ENCODE assay signal across 10 cellular contexts in the genomic region with DNA sequence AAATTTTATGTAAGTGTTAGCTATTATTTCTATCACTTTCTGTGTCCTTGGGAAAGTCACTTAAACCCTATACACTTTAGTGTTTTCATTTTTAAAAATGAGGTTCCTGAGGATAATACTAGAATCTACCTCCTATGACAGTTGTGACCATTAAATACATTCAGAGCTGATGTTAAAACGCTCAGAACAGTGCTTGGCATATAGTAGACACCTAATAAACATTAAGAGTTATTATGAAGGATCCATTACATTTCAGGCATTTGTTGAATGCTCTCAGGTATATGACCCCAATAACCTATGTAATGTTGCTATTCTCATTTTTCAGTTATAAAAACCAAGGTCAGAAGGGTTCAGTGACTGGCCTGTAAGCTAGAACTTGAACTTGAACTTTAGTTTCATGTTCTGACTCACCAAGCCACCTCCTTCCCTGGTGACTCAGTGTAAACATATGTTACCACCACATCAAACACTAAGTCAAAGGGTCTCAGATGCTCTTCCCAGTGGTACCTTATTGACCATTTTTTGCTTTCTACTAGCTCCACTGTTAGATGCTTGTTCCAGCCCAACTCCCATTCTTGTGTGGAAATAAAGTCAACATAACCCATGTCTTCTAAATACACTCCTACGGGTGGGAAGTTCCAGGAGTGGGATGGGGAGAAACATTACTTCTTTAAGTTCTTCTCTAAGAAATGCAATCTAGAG. TPM values are rescaled to one million over a fixed set of nuclear protein-coding genes. Genes with fewer than 3 reads are reported as not detected.
DNase-seq lines count a peak whose midpoint lies in the region; ATAC-seq and TF ChIP-seq lines count a peak whose summit lies in the region.
"Had no signal": no experiment of that assay in that cellular context is flagged by ENCODE, and none has a peak within 500 bp of the region (broad histone marks: within the 10 kb centered on the region; RNA-seq: fewer than 3 reads in every experiment).

No MANE protein-coding gene starts in this region.

- intact Hi-C loops in activated naive CD4-positive, alpha-beta T cell treated with anti-CD3 and anti-CD28 coated beads for 36 hours (cut with micrococcal nuclease): no loop called here

- H3K9me3 Mint-ChIP-seq in activated naive CD4-positive, alpha-beta T cell treated with anti-CD3 and anti-CD28 coated beads for 36 hours: peaks cover 5% of the 10 kb centered on the region
- H3K9me3 Mint-ChIP-seq in stimulated activated naive CD8-positive, alpha-beta T cell treated with anti-CD3 and anti-CD28 coated beads, Interleukin-15, amount 100 ng/mL, for 72 hours: peaks cover 6 to 8% of the 10 kb centered on the region in 2 donors
- H3K9me3 Mint-ChIP-seq in chondrocyte (ENCODE audit: low read depth): peaks cover 12% of the 10 kb centered on the region

- TF ChIP-seq CTCF in choroid plexus epithelial cell (conservative IDR thresholded peaks at IDR 0.05; ENCODE audit: low read depth, low read length): no peak
- TF ChIP-seq CTCF in chondrocyte (IDR thresholded peaks at IDR 0.05): no peak

- H3K4me1 Mint-ChIP-seq in activated naive CD4-positive, alpha-beta T cell treated with anti-CD3 and anti-CD28 coated beads for 36 hours (ENCODE audit: low read depth): peaks cover 3% of the 10 kb centered on the region
- H3K4me1 Mint-ChIP-seq in stimulated activated naive CD8-positive, alpha-beta T cell treated with anti-CD3 and anti-CD28 coated beads, Interleukin-15, amount 100 ng/mL, for 72 hours: peaks cover 7% of the 10 kb centered on the region
- no peaks in the 10 kb centered on the region for H3K4me1 Mint-ChIP-seq in chondrocyte (ENCODE audit: low read depth)
- H3K4me1 Mint-ChIP-seq: naive thymus-derived CD8-positive, alpha-beta T cell had no signal

- DNase-seq in activated naive CD4-positive, alpha-beta T cell treated with anti-CD3 and anti-CD28 coated beads for 36 hours: peak; percentile 12
- DNase-seq in activated naive CD4-positive, alpha-beta T cell treated with anti-CD3 and anti-CD28 coated beads, Interleukin-2, amount 50 U/mL, for 16 hours: no peak
- DNase-seq in HS-27A (ENCODE audit: low read depth) (peak; percentile 40), choroid plexus epithelial cell (ENCODE audit: low read depth) (peak; percentile 58), NK-92 (lab: John Stamatoyannopoulos, UW; ENCODE audit: unreplicated experiment) (no peak), chondrocyte (ENCODE audit: low spot score) (no peak)
- peak; percentile 17 to 21 for DNase-seq in stimulated activated naive CD8-positive, alpha-beta T cell treated with anti-CD3 and anti-CD28 coated beads, Interleukin-15, amount 100 ng/mL, for 72 hours
- DNase-seq: naive thymus-derived CD8-positive, alpha-beta T cell had no signal

- no peak overlapping the region for H3K4me3 ChIP-seq in choroid plexus epithelial cell (ENCODE audit: low read depth, low read length)
- H3K4me3 ChIP-seq: esophagus muscularis mucosa had no signal

- no peak overlapping the region for H3K4me3 Mint-ChIP-seq in activated naive CD4-positive, alpha-beta T cell treated with anti-CD3 and anti-CD28 coated beads for 36 hours
- H3K4me3 Mint-ChIP-seq in stimulated activated naive CD8-positive, alpha-beta T cell treated with anti-CD3 and anti-CD28 coated beads, Interleukin-15, amount 100 ng/mL, for 72 hours: no peak overlapping the region
- no peak overlapping the region for H3K4me3 Mint-ChIP-seq in chondrocyte (ENCODE audit: unreplicated experiment)
- H3K4me3 Mint-ChIP-seq: naive thymus-derived CD8-positive, alpha-beta T cell had no signal

- CTCF ChIA-PET in activated naive CD4-positive, alpha-beta T cell treated with anti-CD3 and anti-CD28 coated beads for 36 hours (lab: Charles Lee): interaction anchor here (0.6 to 1.2 kb wide), 2 partner anchors 17 to 147 kb away, joined by 3 to 4 read pairs; no protein-coding TSS in a partner anchor

- no peak overlapping the region for H3K27ac Mint-ChIP-seq in activated naive CD4-positive, alpha-beta T cell treated with anti-CD3 and anti-CD28 coated beads for 36 hours
- H3K27ac Mint-ChIP-seq in stimulated activated naive CD8-positive, alpha-beta T cell treated with anti-CD3 and anti-CD28 coated beads, Interleukin-15, amount 100 ng/mL, for 72 hours: peak overlapping the region in 1 of 2 donors; percentile 38
- no peak overlapping the region for H3K27ac Mint-ChIP-seq in chondrocyte (ENCODE audit: unreplicated experiment)
- H3K27ac Mint-ChIP-seq: naive thymus-derived CD8-positive, alpha-beta T cell had no signal

- no peaks in the 10 kb centered on the region for H3K36me3 Mint-ChIP-seq in activated naive CD4-positive, alpha-beta T cell treated with anti-CD3 and anti-CD28 coated beads for 36 hours (ENCODE audit: low read depth)
- no peaks in the 10 kb centered on the region for H3K36me3 Mint-ChIP-seq in chondrocyte (ENCODE audit: low read depth)

- ATAC-seq in stimulated activated naive CD8-positive, alpha-beta T cell treated with anti-CD3 and anti-CD28 coated beads, Interleukin-15, amount 100 ng/mL, for 72 hours: peak; percentile 100
- no peak for ATAC-seq in HG02884 (IDR thresholded peaks at IDR 0.05; ENCODE audit: unreplicated experiment)
- ATAC-seq: naive thymus-derived CD8-positive, alpha-beta T cell had no signal

- peaks cover 9% of the 10 kb centered on the region for H3K27me3 Mint-ChIP-seq in activated naive CD4-positive, alpha-beta T cell treated with anti-CD3 and anti-CD28 coated beads for 36 hours (ENCODE audit: low read depth)
- peaks cover 38% of the 10 kb centered on the region for H3K27me3 Mint-ChIP-seq in stimulated activated naive CD8-positive, alpha-beta T cell treated with anti-CD3 and anti-CD28 coated beads, Interleukin-15, amount 100 ng/mL, for 72 hours
- peaks cover 38% of the 10 kb centered on the region for H3K27me3 Mint-ChIP-seq in chondrocyte (ENCODE audit: low read depth)

RNA-seq across cellular contexts. Expression of a gene that starts 47.6 kb away (rescaled TPM):
- not detected for total RNA-seq in activated naive CD4-positive, alpha-beta T cell treated with anti-CD3 and anti-CD28 coated beads for 36 hours
- not detected in 3 replicates for total RNA-seq in chondrocyte
- total RNA-seq: esophagus muscularis mucosa; naive thymus-derived CD8-positive, alpha-beta T cell had no signal

Comparison
In these comparisons a context has a peak if more than half of its experiments do, and no peak if none do; other contexts are left out.
1. DNase-seq: peak in activated naive CD4-positive, alpha-beta T cell treated with anti-CD3 and anti-CD28 coated beads for 36 hours (single experiment), HS-27A (single experiment), choroid plexus epithelial cell (single experiment) and stimulated activated naive CD8-positive, alpha-beta T cell treated with anti-CD3 and anti-CD28 coated beads, Interleukin-15, amount 100 ng/mL, for 72 hours (2 of 2); none in activated naive CD4-positive, alpha-beta T cell treated with anti-CD3 and anti-CD28 coated beads, Interleukin-2, amount 50 U/mL, for 16 hours (single experiment), NK-92 (single experiment) and chondrocyte (single experiment).